1 cellular context compared by ENCODE assay signal in the genomic region with DNA sequence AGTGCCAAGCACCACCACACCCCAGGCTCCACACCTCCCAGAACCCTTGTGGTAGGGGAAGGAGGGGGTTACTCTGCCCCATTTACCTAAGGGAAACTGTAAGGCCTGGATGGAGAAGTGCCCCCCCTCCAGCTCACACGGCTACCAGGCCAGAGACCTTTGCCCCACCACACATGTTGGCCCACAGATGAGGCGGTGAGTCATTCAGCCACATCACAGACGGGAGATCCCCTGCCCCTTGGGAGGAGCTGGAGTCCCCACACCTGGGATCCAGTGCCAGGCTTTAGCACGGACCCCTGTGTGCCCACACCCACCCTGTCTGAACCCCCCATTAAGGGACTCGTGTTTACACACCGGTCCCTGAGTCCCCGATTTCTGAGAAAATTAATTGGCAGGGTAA.
TF ChIP-seq lines count a peak whose summit lies in the region.

No MANE protein-coding gene starts in this region.

TF ChIP-seq in HepG2, 621 proteins besides CTCF, POLR2A, EP300 and RAD21 (continued from another document and continues in another):
- TF ChIP-seq, protein P1, sequence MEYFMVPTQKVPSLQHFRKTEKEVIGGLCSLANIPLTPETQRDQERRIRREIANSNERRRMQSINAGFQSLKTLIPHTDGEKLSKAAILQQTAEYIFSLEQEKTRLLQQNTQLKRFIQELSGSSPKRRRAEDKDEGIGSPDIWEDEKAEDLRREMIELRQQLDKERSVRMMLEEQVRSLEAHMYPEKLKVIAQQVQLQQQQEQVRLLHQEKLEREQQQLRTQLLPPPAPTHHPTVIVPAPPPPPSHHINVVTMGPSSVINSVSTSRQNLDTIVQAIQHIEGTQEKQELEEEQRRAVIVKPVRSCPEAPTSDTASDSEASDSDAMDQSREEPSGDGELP (IDR thresholded peaks at IDR 0.05; ENCODE audit: borderline replicate concordance, low read depth), result peak; percentile 73; the same call in 1 of the 2 replicates
- TF ChIP-seq HNF4G (IDR thresholded peaks at IDR 0.05; ENCODE audit: borderline replicate concordance, low read depth, low read length) (peak; percentile 66; the same call in 1 of the 2 replicates), HNF4G (CRISPR knock-in tag; IDR thresholded peaks at IDR 0.05; ENCODE audit: borderline replicate concordance, low read depth) (no peak), EEA1 (CRISPR knock-in tag; IDR thresholded peaks at IDR 0.05; ENCODE audit: borderline replicate concordance) (no peak), JUNB (CRISPR knock-in tag; IDR thresholded peaks at IDR 0.05; ENCODE audit: borderline replicate concordance) (peak; percentile 81), SAP130 (CRISPR knock-in tag; IDR thresholded peaks at IDR 0.05; ENCODE audit: low read depth) (peak; percentile 48), FOSL1 (CRISPR knock-in tag; IDR thresholded peaks at IDR 0.05; ENCODE audit: borderline replicate concordance) (peak; percentile 74), ZNF740 (CRISPR knock-in tag; IDR thresholded peaks at IDR 0.05) (peak; percentile 77), PREB (CRISPR knock-in tag; IDR thresholded peaks at IDR 0.05) (no peak), SKI (IDR thresholded peaks at IDR 0.05; ENCODE audit: partially characterized antibody) (peak; percentile 15), ZBTB38 (CRISPR knock-in tag; IDR thresholded peaks at IDR 0.05) (no peak), MXD1 (CRISPR knock-in tag; IDR thresholded peaks at IDR 0.05) (no peak), JUN (CRISPR knock-in tag; IDR thresholded peaks at IDR 0.05) (peak; percentile 90), KDM2A (CRISPR knock-in tag; IDR thresholded peaks at IDR 0.05; ENCODE audit: borderline replicate concordance, low read depth) (0 out of 2 replicates have a peak, but pooled peaks have one; percentile 22), DPF2 (CRISPR knock-in tag; IDR thresholded peaks at IDR 0.05; ENCODE audit: borderline replicate concordance, low read depth) (peak; percentile 47; the same call in 1 of the 2 replicates), TEAD3 (CRISPR knock-in tag; optimal IDR thresholded peaks at IDR 0.05; ENCODE audit: borderline replicate concordance) (peak; percentile 46), NR2F1 (CRISPR knock-in tag; IDR thresholded peaks at IDR 0.05) (peak; percentile 40 to 62; a peak in 2 of 4 replicates), STAG1 (CRISPR knock-in tag; IDR thresholded peaks at IDR 0.05) (0 out of 2 replicates have a peak, but pooled peaks have one; percentile 2), ZNF570 (CRISPR knock-in tag; IDR thresholded peaks at IDR 0.05; ENCODE audit: borderline replicate concordance) (no peak), NFIB (CRISPR knock-in tag; IDR thresholded peaks at IDR 0.05; ENCODE audit: borderline replicate concordance) (no peak), FOSL2 (CRISPR knock-in tag; IDR thresholded peaks at IDR 0.05) (peak; percentile 98), ZNF382 (CRISPR knock-in tag; IDR thresholded peaks at IDR 0.05; ENCODE audit: borderline replicate concordance) (no peak), LCORL (IDR thresholded peaks at IDR 0.05) (no peak), LCORL (CRISPR knock-in tag; IDR thresholded peaks at IDR 0.05) (peak; percentile 57; the same call in 1 of the 2 replicates), ZNF558 (CRISPR knock-in tag; IDR thresholded peaks at IDR 0.05; ENCODE audit: borderline replicate concordance) (no peak), ZNF766 (CRISPR knock-in tag; IDR thresholded peaks at IDR 0.05; ENCODE audit: borderline replicate concordance) (no peak), RFX1 (IDR thresholded peaks at IDR 0.05) (no peak), PATZ1 (CRISPR knock-in tag; IDR thresholded peaks at IDR 0.05) (peak; percentile 65; the same call in 1 of the 2 replicates), MXI1 (IDR thresholded peaks at IDR 0.05; ENCODE audit: borderline replicate concordance, low read depth, low read length) (peak; percentile 18; the same call in 1 of the 3 replicates), RNF2 (conservative IDR thresholded peaks at IDR 0.05; ENCODE audit: low read depth) (peak; percentile 62; the same call in 1 of the 2 replicates), ZNF691 (CRISPR knock-in tag; IDR thresholded peaks at IDR 0.05; ENCODE audit: borderline replicate concordance, low read depth) (0 out of 2 replicates have a peak, but pooled peaks have one; percentile 46), SPEN (CRISPR knock-in tag; IDR thresholded peaks at IDR 0.05; ENCODE audit: low read depth) (0 out of 2 replicates have a peak, but pooled peaks have one; percentile 36), HMGA1 (CRISPR knock-in tag; conservative IDR thresholded peaks at IDR 0.05) (no peak), NR2F6 (IDR thresholded peaks at IDR 0.05) (0 out of 2 replicates have a peak, but pooled peaks have one; percentile 34), NR2F6 (CRISPR knock-in tag; IDR thresholded peaks at IDR 0.05) (peak; percentile 71), ZFX (CRISPR knock-in tag; IDR thresholded peaks at IDR 0.05; ENCODE audit: low read depth) (peak; percentile 57), RARA (CRISPR knock-in tag; IDR thresholded peaks at IDR 0.05) (peak; percentile 49; the same call in 1 of the 2 replicates), CCAR2 (optimal IDR thresholded peaks at IDR 0.05; ENCODE audit: low read depth, low read length) (peak; percentile 40), DMAP1 (CRISPR knock-in tag; IDR thresholded peaks at IDR 0.05) (no peak), HIVEP1 (CRISPR knock-in tag; IDR thresholded peaks at IDR 0.05) (peak; percentile 37; the same call in 1 of the 2 replicates), TCF7 (IDR thresholded peaks at IDR 0.05; ENCODE audit: low read depth) (peak; percentile 49; the same call in 1 of the 2 replicates), SIX4 (CRISPR knock-in tag; IDR thresholded peaks at IDR 0.05) (no peak), HDAC1 (CRISPR knock-in tag; IDR thresholded peaks at IDR 0.05) (peak; percentile 53; the same call in 1 of the 2 replicates), GATAD2A (CRISPR knock-in tag; IDR thresholded peaks at IDR 0.05) (peak; percentile 44), CEBPB (IDR thresholded peaks at IDR 0.05; ENCODE audit: borderline replicate concordance, low read depth, low read length) (0 out of 2 replicates have a peak, but pooled peaks have one; percentile 6), SP5 (CRISPR knock-in tag; IDR thresholded peaks at IDR 0.05; ENCODE audit: borderline replicate concordance, low read depth) (no peak)
- TF ChIP-seq, protein P2, sequence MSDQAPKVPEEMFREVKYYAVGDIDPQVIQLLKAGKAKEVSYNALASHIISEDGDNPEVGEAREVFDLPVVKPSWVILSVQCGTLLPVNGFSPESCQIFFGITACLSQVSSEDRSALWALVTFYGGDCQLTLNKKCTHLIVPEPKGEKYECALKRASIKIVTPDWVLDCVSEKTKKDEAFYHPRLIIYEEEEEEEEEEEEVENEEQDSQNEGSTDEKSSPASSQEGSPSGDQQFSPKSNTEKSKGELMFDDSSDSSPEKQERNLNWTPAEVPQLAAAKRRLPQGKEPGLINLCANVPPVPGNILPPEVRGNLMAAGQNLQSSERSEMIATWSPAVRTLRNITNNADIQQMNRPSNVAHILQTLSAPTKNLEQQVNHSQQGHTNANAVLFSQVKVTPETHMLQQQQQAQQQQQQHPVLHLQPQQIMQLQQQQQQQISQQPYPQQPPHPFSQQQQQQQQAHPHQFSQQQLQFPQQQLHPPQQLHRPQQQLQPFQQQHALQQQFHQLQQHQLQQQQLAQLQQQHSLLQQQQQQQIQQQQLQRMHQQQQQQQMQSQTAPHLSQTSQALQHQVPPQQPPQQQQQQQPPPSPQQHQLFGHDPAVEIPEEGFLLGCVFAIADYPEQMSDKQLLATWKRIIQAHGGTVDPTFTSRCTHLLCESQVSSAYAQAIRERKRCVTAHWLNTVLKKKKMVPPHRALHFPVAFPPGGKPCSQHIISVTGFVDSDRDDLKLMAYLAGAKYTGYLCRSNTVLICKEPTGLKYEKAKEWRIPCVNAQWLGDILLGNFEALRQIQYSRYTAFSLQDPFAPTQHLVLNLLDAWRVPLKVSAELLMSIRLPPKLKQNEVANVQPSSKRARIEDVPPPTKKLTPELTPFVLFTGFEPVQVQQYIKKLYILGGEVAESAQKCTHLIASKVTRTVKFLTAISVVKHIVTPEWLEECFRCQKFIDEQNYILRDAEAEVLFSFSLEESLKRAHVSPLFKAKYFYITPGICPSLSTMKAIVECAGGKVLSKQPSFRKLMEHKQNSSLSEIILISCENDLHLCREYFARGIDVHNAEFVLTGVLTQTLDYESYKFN (CRISPR knock-in tag; conservative IDR thresholded peaks at IDR 0.05), result peak; percentile 37; the same call in 1 of the 2 replicates
- TF ChIP-seq, protein P3, sequence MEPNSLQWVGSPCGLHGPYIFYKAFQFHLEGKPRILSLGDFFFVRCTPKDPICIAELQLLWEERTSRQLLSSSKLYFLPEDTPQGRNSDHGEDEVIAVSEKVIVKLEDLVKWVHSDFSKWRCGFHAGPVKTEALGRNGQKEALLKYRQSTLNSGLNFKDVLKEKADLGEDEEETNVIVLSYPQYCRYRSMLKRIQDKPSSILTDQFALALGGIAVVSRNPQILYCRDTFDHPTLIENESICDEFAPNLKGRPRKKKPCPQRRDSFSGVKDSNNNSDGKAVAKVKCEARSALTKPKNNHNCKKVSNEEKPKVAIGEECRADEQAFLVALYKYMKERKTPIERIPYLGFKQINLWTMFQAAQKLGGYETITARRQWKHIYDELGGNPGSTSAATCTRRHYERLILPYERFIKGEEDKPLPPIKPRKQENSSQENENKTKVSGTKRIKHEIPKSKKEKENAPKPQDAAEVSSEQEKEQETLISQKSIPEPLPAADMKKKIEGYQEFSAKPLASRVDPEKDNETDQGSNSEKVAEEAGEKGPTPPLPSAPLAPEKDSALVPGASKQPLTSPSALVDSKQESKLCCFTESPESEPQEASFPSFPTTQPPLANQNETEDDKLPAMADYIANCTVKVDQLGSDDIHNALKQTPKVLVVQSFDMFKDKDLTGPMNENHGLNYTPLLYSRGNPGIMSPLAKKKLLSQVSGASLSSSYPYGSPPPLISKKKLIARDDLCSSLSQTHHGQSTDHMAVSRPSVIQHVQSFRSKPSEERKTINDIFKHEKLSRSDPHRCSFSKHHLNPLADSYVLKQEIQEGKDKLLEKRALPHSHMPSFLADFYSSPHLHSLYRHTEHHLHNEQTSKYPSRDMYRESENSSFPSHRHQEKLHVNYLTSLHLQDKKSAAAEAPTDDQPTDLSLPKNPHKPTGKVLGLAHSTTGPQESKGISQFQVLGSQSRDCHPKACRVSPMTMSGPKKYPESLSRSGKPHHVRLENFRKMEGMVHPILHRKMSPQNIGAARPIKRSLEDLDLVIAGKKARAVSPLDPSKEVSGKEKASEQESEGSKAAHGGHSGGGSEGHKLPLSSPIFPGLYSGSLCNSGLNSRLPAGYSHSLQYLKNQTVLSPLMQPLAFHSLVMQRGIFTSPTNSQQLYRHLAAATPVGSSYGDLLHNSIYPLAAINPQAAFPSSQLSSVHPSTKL (CRISPR knock-in tag; IDR thresholded peaks at IDR 0.05), result peak; percentile 27; the same call in 1 of the 2 replicates
- TF ChIP-seq, protein P4, sequence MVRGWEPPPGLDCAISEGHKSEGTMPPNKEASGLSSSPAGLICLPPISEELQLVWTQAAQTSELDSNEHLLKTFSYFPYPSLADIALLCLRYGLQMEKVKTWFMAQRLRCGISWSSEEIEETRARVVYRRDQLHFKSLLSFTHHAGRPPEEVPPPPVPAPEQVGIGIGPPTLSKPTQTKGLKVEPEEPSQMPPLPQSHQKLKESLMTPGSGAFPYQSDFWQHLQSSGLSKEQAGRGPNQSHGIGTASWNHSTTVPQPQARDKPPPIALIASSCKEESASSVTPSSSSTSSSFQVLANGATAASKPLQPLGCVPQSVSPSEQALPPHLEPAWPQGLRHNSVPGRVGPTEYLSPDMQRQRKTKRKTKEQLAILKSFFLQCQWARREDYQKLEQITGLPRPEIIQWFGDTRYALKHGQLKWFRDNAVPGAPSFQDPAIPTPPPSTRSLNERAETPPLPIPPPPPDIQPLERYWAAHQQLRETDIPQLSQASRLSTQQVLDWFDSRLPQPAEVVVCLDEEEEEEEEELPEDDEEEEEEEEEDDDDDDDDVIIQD (CRISPR knock-in tag; IDR thresholded peaks at IDR 0.05; ENCODE audit: low read depth), result no peak
- TF ChIP-seq, protein P5, sequence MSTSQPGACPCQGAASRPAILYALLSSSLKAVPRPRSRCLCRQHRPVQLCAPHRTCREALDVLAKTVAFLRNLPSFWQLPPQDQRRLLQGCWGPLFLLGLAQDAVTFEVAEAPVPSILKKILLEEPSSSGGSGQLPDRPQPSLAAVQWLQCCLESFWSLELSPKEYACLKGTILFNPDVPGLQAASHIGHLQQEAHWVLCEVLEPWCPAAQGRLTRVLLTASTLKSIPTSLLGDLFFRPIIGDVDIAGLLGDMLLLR (CRISPR knock-in tag; IDR thresholded peaks at IDR 0.05), result no peak
